Comparison of ENCODE assay signal across 15 cellular contexts in genomic region chr2:179235463-179236108, GRCh38. TPM values are rescaled to one million over a fixed set of nuclear protein-coding genes. Genes with fewer than 3 reads are reported as not detected.
DNase-seq lines count a peak whose midpoint lies in the region; ATAC-seq and TF ChIP-seq lines count a peak whose summit lies in the region.
"Had no signal": no experiment of that assay in that cellular context is flagged by ENCODE, and none has a peak within 500 bp of the region (broad histone marks: within the 10 kb centered on the region; RNA-seq: fewer than 3 reads in every experiment).

No MANE protein-coding gene starts in this region.

- peaks cover 11 to 66% (median 18%) of the 10 kb centered on the region in 3 donors for H3K4me1 ChIP-seq in gastroesophageal sphincter
- H3K4me1 ChIP-seq in esophagus squamous epithelium, result peaks cover 8 to 40% (median 27%) of the 10 kb centered on the region in 3 donors

- H3K36me3 ChIP-seq in gastroesophageal sphincter (no peaks in the 10 kb centered on the region), esophagus squamous epithelium (no peaks in the 10 kb centered on the region)
- H3K36me3 ChIP-seq: SJCRH30 had no signal

- TF ChIP-seq POLR2A in gastroesophageal sphincter (IDR thresholded peaks at IDR 0.05) (no peak), esophagus squamous epithelium (IDR thresholded peaks at IDR 0.05) (no peak)

- WGBS in gastroesophageal sphincter (ENCODE audit: low coverage in 1 of 2), 2 donors, result 79 to 88% methylated on average over 7 of the region's 7 CpGs
- 80 to 84% methylated on average over 7 of the region's 7 CpGs for WGBS in esophagus squamous epithelium, 2 donors

- peak; percentile 26 for ATAC-seq in Right ventricle myocardium inferior
- peak; percentile 48 for ATAC-seq in gastroesophageal sphincter
- ATAC-seq in GM21447 (IDR thresholded peaks at IDR 0.05; ENCODE audit: unreplicated experiment), result no peak
- ATAC-seq: left colon had no signal

- DNase-seq in Right ventricle myocardium inferior (ENCODE audit: missing footprints) (no peak), cardiac septum (ENCODE audit: low spot score) (no peak), OCI-M1 (lab: John Stamatoyannopoulos, UW) (peak; percentile 26), type B pancreatic cell (ENCODE audit: extremely low spot score, unreplicated experiment) (no peak), NCI-H1105 (lab: John Stamatoyannopoulos, UW) (no peak), esophagus squamous epithelium (lab: John Stamatoyannopoulos, UW) (no peak)
- DNase-seq: activated CD4-positive, CD25-positive, alpha-beta regulatory T cell; Karpas-422; left colon; NCI-H226; SJCRH30; stimulated activated CD4-positive, alpha-beta T cell treated with anti-CD3 and anti-CD28 coated beads, Interleukin-4, amount 100 ng/mL, for 1 hour had no signal

- H3K4me3 ChIP-seq in gastroesophageal sphincter (no peak overlapping the region), esophagus squamous epithelium (no peak overlapping the region)
- H3K4me3 ChIP-seq: SJCRH30 had no signal

- intact Hi-C loops in Right ventricle myocardium inferior (cut with DNase I), result no loop called here
- intact Hi-C loops in cardiac septum (cut with DNase I), result no loop called here
- intact Hi-C loops in esophagus squamous epithelium (cut with DNase I), result no loop called here

- no peak overlapping the region for H3K27ac Mint-ChIP-seq in type B pancreatic cell
- H3K27ac Mint-ChIP-seq: activated T-helper 1 cell treated with anti-CD3 and anti-CD28 coated beads, Interleukin-12 subunit alpha, Interleukin-12 subunit beta, Interleukin-2, Interleukin-4 antibody, amounts not matched to agents 30 ng/mL and 10 ng/mL and 1 ng/mL, durations not matched to agents 14 hours and 24 hours and 36 hours had no signal

- TF ChIP-seq CTCF in gastroesophageal sphincter (IDR thresholded peaks at IDR 0.05), result no peak
- TF ChIP-seq CTCF in type B pancreatic cell (conservative IDR thresholded peaks at IDR 0.05), result no peak
- TF ChIP-seq CTCF in esophagus squamous epithelium (IDR thresholded peaks at IDR 0.05), result no peak

- no peaks in the 10 kb centered on the region for H3K27me3 Mint-ChIP-seq in type B pancreatic cell

- peaks cover 31% of the 10 kb centered on the region for H3K4me1 Mint-ChIP-seq in type B pancreatic cell (ENCODE audit: unreplicated experiment)

- TF ChIP-seq EP300 in gastroesophageal sphincter (IDR thresholded peaks at IDR 0.05), result no peak

- no peaks in the 10 kb centered on the region for H3K9me3 Mint-ChIP-seq in type B pancreatic cell
- H3K9me3 Mint-ChIP-seq: activated T-helper 1 cell treated with anti-CD3 and anti-CD28 coated beads, Interleukin-12 subunit alpha, Interleukin-12 subunit beta, Interleukin-2, Interleukin-4 antibody, amounts not matched to agents 30 ng/mL and 10 ng/mL and 1 ng/mL, durations not matched to agents 14 hours and 24 hours and 36 hours had no signal

- H3K27me3 ChIP-seq in gastroesophageal sphincter, result no peaks in the 10 kb centered on the region
- no peaks in the 10 kb centered on the region for H3K27me3 ChIP-seq in esophagus squamous epithelium
- H3K27me3 ChIP-seq: SJCRH30 had no signal

- H3K36me3 Mint-ChIP-seq in type B pancreatic cell, result peaks cover 8% of the 10 kb centered on the region

- no peaks in the 10 kb centered on the region for H3K9me3 ChIP-seq in gastroesophageal sphincter
- H3K9me3 ChIP-seq in esophagus squamous epithelium, result no peaks in the 10 kb centered on the region
- H3K9me3 ChIP-seq: SJCRH30 had no signal

- H3K27ac ChIP-seq in gastroesophageal sphincter (no peak overlapping the region), esophagus squamous epithelium (no peak overlapping the region)
- H3K27ac ChIP-seq: SJCRH30 had no signal

- peak overlapping the region; percentile 19 for H3K4me3 Mint-ChIP-seq in type B pancreatic cell
- H3K4me3 Mint-ChIP-seq: activated T-helper 1 cell treated with anti-CD3 and anti-CD28 coated beads, Interleukin-12 subunit alpha, Interleukin-12 subunit beta, Interleukin-2, Interleukin-4 antibody, amounts not matched to agents 30 ng/mL and 10 ng/mL and 1 ng/mL, durations not matched to agents 14 hours and 24 hours and 36 hours had no signal

RNA-seq across cellular contexts. Expression of gene SESTD1, which starts 29.0 kb away (rescaled TPM):
- total RNA-seq in Right ventricle myocardium inferior (40.5 TPM), cardiac septum (48.9 TPM), gastroesophageal sphincter (100 to 1,000 TPM in 1 of 4 donors, 10 to 100 TPM in 3; 47.9 to 103 (median 68.5) TPM), type B pancreatic cell (ENCODE audit: low replicate concordance) (43.4 and 75.9 TPM in 2 replicates), esophagus squamous epithelium (10 to 100 TPM in 2 of 4 donors, 1 to 10 TPM in 2; 5.0 to 22.9 (median 14.0) TPM)
